Comparison of ENCODE assay signal across 20 cellular contexts in the genomic region with DNA sequence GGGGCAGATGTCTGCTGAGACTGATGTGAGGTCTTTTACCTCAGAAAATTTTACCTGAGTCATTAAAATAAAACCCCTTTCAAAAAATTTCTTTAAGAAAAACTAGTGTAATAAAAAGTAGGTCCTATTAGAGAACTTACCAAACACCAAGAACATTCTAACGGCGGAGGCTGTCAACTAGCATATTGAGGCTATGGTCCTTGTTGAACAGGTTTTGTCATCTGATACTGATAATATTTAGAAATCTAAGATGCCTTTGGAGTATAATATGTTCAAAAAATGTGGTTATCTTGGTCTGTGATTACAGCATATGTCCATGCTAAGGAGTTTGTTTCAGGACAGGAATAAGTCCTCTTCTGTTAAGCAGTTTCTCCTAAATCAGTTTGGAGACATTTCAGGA.
"Had no signal": no experiment of that assay in that cellular context is flagged by ENCODE, and none has a peak within 500 bp of the region (broad histone marks: within the 10 kb centered on the region; RNA-seq: fewer than 3 reads in every experiment).

No MANE protein-coding gene starts in this region.

- H3K9me3 ChIP-seq: breast epithelium, SJCRH30, SK-N-SH had no signal

- ATAC-seq: activated CD4-positive, CD25-positive, alpha-beta regulatory T cell treated with anti-CD3 and anti-CD28 coated beads, Interleukin-2, amount 50 U/mL, for 24 hours; activated CD8-positive, alpha-beta T cell treated with anti-CD3 and anti-CD28 coated beads, Interleukin-2, amount 10 ng/mL, durations not matched to agents 7 days and 5 days; Panc1 had no signal

- H3K36me3 ChIP-seq: breast epithelium, SJCRH30 had no signal

- H3K9ac ChIP-seq: SK-N-SH had no signal

- DNase-seq: activated CD4-positive, alpha-beta T cell treated with anti-CD3 and anti-CD28 coated beads for 4 hours; activated CD4-positive, alpha-beta T cell treated with anti-CD3 and anti-CD28 coated beads, Interleukin-2, amount 50 U/mL, for 4 hours; activated CD8-positive, alpha-beta memory T cell treated with anti-CD3 and anti-CD28 coated beads, Interleukin-2, amount 50 U/mL, for 48 hours; activated CD8-positive, alpha-beta T cell treated with anti-CD3 and anti-CD28 coated beads, Interleukin-2, amount 10 ng/mL, durations not matched to agents 7 days and 5 days; activated T-cell treated with anti-CD3 and anti-CD28 coated beads, Interleukin-2, amount 50 U/mL, for 1 hour; aorta; NCI-H1092; NCI-H1417; NCI-H1930; NCI-H510A treated with DMSO at 0.1 percent for 48 hours; NCI-H69; NK-92 treated with Interleukin-12 subunit alpha and Interleukin-12 subunit beta, amount 100 ng/mL, for 24 hours; OCI-M1; Right ventricle myocardium superior; SJCRH30; SK-N-SH had no signal

- H3K4me2 ChIP-seq: SK-N-SH had no signal

- H3K27ac ChIP-seq: breast epithelium, RWPE1, SJCRH30 had no signal

- H3K9me2 ChIP-seq: SK-N-SH had no signal

- H3K27me3 ChIP-seq: breast epithelium, SJCRH30 had no signal

- H3K4me3 ChIP-seq: breast epithelium, SJCRH30 had no signal

- H3K4me1 ChIP-seq: breast epithelium, SJCRH30 had no signal
